10 cellular contexts compared by ENCODE assay signal in genomic region chr7:40763319-40764287, GRCh38.
DNase-seq lines count a peak whose midpoint lies in the region; ATAC-seq, FAIRE-seq and TF ChIP-seq lines count a peak whose summit lies in the region.
"Had no signal": no experiment of that assay in that cellular context is flagged by ENCODE, and none has a peak within 500 bp of the region (broad histone marks: within the 10 kb centered on the region; RNA-seq: fewer than 3 reads in every experiment).

No MANE protein-coding gene starts in this region.

- no peak for FAIRE-seq in urothelium cell line (lab: Jason Lieb, UNC)

- no peak for ATAC-seq in psoas muscle
- no peak for ATAC-seq in GM19397 (IDR thresholded peaks at IDR 0.05; ENCODE audit: unreplicated experiment)

- H3K9me3 ChIP-seq in SJSA1 (replicated peaks) (no peaks in the 10 kb centered on the region), psoas muscle (no peaks in the 10 kb centered on the region)

- H3K27ac ChIP-seq in SJSA1 (peak overlapping the region; percentile 88), psoas muscle (no peak overlapping the region)
- H3K27ac ChIP-seq: VCaP had no signal

- H3K27me3 ChIP-seq in SJSA1 (replicated peaks), result no peaks in the 10 kb centered on the region
- no peaks in the 10 kb centered on the region for H3K27me3 ChIP-seq in psoas muscle (ENCODE audit: insufficient read depth in 3 of 3, low read length in 2 of 3)

- H3K4me3 ChIP-seq in SJSA1 (peak overlapping the region; percentile 9), psoas muscle (no peak overlapping the region)

- 53 to 60% (median 56%) methylated on average over 9 of the region's 9 CpGs for WGBS in psoas muscle, 3 donors

- H3K4me1 ChIP-seq in SJSA1 (replicated peaks), result peaks cover 48% of the 10 kb centered on the region
- no peaks in the 10 kb centered on the region for H3K4me1 ChIP-seq in psoas muscle

- peak; percentile 0 to 65 for DNase-seq in NCI-H524 (lab: John Stamatoyannopoulos, UW)
- no peak for DNase-seq in NCI-H524 treated with DMSO at 0.1 percent for 48 hours (lab: John Stamatoyannopoulos, UW)
- peak; percentile 87 to 99 for DNase-seq in SJSA1 (ENCODE audit: low read depth in 1 of 2, low spot score in 2 of 2)
- DNase-seq in fibroblast of the conjunctiva (ENCODE audit: low read depth), result peak; percentile 10
- DNase-seq in urothelium cell line (ENCODE audit: low spot score), result peak; percentile 16
- no peak for DNase-seq in islet precursor cell
- no peak for DNase-seq in psoas muscle
- DNase-seq: effector CD4-positive, alpha-beta T cell had no signal

- intact Hi-C loops in psoas muscle (cut with DNase I), result no loop called here

- no peak for TF ChIP-seq CTCF in psoas muscle (IDR thresholded peaks at IDR 0.05)

- H3K36me3 ChIP-seq in SJSA1 (no peaks in the 10 kb centered on the region), psoas muscle (ENCODE audit: insufficient read depth in 1 of 2, low read depth in 1 of 2) (no peaks in the 10 kb centered on the region)

Comparison
In these comparisons a context has a peak if more than half of its experiments do, and no peak if none do; other contexts are left out.
1. DNase-seq: peak in NCI-H524 (2 of 2), SJSA1 (2 of 2), fibroblast of the conjunctiva (single experiment) and urothelium cell line (single experiment); none in NCI-H524 treated with DMSO at 0.1 percent for 48 hours (single experiment), islet precursor cell (single experiment) and psoas muscle (0 of 2).